ENCODE assay signal across 8 cellular contexts in the genomic region with DNA sequence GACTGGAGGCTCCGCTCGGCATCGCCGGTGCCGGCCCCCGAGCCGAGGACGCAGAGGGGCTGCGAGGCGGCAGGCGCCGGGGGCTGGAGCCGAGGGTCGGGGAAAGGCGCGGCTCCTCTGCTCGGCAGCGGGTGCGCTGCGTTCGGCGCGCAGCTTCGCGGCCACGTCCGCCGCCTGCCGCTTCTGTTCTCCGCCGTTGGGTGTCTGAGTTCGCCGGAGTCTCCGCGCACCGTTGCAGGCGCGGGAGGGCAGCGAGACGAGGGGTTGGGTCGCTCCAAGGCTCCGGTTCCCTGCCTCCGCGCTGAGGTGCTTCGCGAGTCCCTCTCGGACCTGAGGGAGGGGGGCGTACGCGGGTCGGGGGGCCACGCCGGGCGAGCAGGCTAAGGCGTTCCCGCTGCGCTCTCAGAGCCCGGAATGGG. TPM values are rescaled to one million over a fixed set of nuclear protein-coding genes. Genes with fewer than 3 reads are reported as not detected.
DNase-seq lines count a peak whose midpoint lies in the region; ATAC-seq and TF ChIP-seq lines count a peak whose summit lies in the region.

No MANE protein-coding gene starts in this region.

- in situ Hi-C loops in T47D (cut with HindIII; ENCODE audit: low pct_unique_long_range_greater_than_20kb, low sequenced_read_pairs): no loop called here

- H3K27ac ChIP-seq in RWPE2 (ENCODE audit: poor library complexity, severe bottlenecking): peak overlapping the region; percentile 66
- peak overlapping the region; percentile 52 for H3K27ac ChIP-seq in layer of hippocampus (ENCODE audit: low read depth, low read length)

- H3K4me3 ChIP-seq in RWPE2 (ENCODE audit: severe bottlenecking): peak overlapping the region; percentile 85

- peaks cover 5% of the 10 kb centered on the region; the same call in 1 of the 2 replicates for H3K36me3 ChIP-seq in RWPE2 (ENCODE audit: low read depth)

- intact Hi-C loops in posterior vena cava (cut with DNase I): loop anchor here in 1 of 2 donors (5.0 to 10.0 kb wide), 3 partner anchors 129 to 1046 kb away; no protein-coding TSS in a partner anchor

- peak; percentile 46 for ATAC-seq in RWPE2 (ENCODE audit: low read depth)

- H3K9me3 ChIP-seq in RWPE2 (ENCODE audit: severe bottlenecking): no peaks in the 10 kb centered on the region

- peak; percentile 39 for DNase-seq in GM10266 (ENCODE audit: extremely low spot score)
- no peak for DNase-seq in RWPE2 (ENCODE audit: low spot score)
- peak; percentile 42 to 44 for DNase-seq in T47D (ENCODE audit: low read depth in 1 of 2, low spot score in 1 of 2)
- DNase-seq in stimulated activated CD4-positive, alpha-beta T cell treated with anti-CD3 and anti-CD28 coated beads, Interleukin-4, amount 100 ng/mL, for 4 hours: peak; percentile 7 to 27
- no peak for DNase-seq in cerebellar nuclear complex (lab: John Stamatoyannopoulos, UW)
- DNase-seq in posterior vena cava (ENCODE audit: low spot score): no peak
- DNase-seq in epidermal melanocyte (ENCODE audit: insufficient read length, low spot score): no peak

- H3K4me1 ChIP-seq in RWPE2 (ENCODE audit: insufficient read depth, poor library complexity, severe bottlenecking): no peaks in the 10 kb centered on the region

- H3K27me3 ChIP-seq in RWPE2 (ENCODE audit: insufficient read depth, poor library complexity, severe bottlenecking) (no peaks in the 10 kb centered on the region), layer of hippocampus (ENCODE audit: control insufficient read depth, insufficient read depth, low read length) (no peaks in the 10 kb centered on the region)

- TF ChIP-seq CTCF in GM10266 (IDR thresholded peaks at IDR 0.05; ENCODE audit: control insufficient read depth, insufficient read depth, low read depth, missing control alignments) (no peak), RWPE2 (IDR thresholded peaks at IDR 0.05; ENCODE audit: poor library complexity, severe bottlenecking) (no peak)

RNA-seq across cellular contexts. Expression of gene MN1, which starts 0.3 kb away (rescaled TPM):
- 10 to 100 TPM; 22.9 to 41.8 TPM for total RNA-seq in posterior vena cava

Comparison
In these comparisons a context has a peak if more than half of its experiments do, and no peak if none do; other contexts are left out.
1. DNase-seq: peak in GM10266 (single experiment), T47D (2 of 2) and stimulated activated CD4-positive, alpha-beta T cell treated with anti-CD3 and anti-CD28 coated beads, Interleukin-4, amount 100 ng/mL, for 4 hours (2 of 2); none in RWPE2 (single experiment), cerebellar nuclear complex (0 of 2), posterior vena cava (single experiment) and epidermal melanocyte (single experiment).